Comparison of ENCODE assay signal across 20 cellular contexts in genomic region chr13:33070713-33071112, GRCh38. TPM values are rescaled to one million over a fixed set of nuclear protein-coding genes. Genes with fewer than 3 reads are reported as not detected.
DNase-seq lines count a peak whose midpoint lies in the region; ATAC-seq, FAIRE-seq and TF ChIP-seq lines count a peak whose summit lies in the region.
"Had no signal": no experiment of that assay in that cellular context is flagged by ENCODE, and none has a peak within 500 bp of the region (broad histone marks: within the 10 kb centered on the region; RNA-seq: fewer than 3 reads in every experiment).

No MANE protein-coding gene starts in this region.

- no peaks in the 10 kb centered on the region for H3K9me3 ChIP-seq in IMR-90 (ENCODE audit: control insufficient read depth, insufficient read depth, low read length)
- H3K9me3 ChIP-seq in GM12878 (replicated peaks; ENCODE audit: control insufficient read depth, insufficient read depth, low read length): no peaks in the 10 kb centered on the region
- no peaks in the 10 kb centered on the region for H3K9me3 ChIP-seq in CD4-positive, alpha-beta T cell (ENCODE audit: control insufficient read depth, low read length)

- H3K36me3 ChIP-seq in GM23338 (ENCODE audit: insufficient read depth): no peaks in the 10 kb centered on the region
- no peaks in the 10 kb centered on the region for H3K36me3 ChIP-seq in IMR-90 (ENCODE audit: control insufficient read depth, insufficient read depth, low read length)
- H3K36me3 ChIP-seq in GM12878 (ENCODE audit: control insufficient read depth in 2 of 2, insufficient read depth in 2 of 2, low read length in 1 of 2): no peaks in the 10 kb centered on the region

- no peaks in the 10 kb centered on the region for H3K4me1 ChIP-seq in GM23338 (ENCODE audit: insufficient read depth)
- no peaks in the 10 kb centered on the region for H3K4me1 ChIP-seq in IMR-90 (ENCODE audit: control insufficient read depth, insufficient read depth, low read length)
- no peaks in the 10 kb centered on the region for H3K4me1 ChIP-seq in GM12878 (ENCODE audit: control insufficient read depth, insufficient read depth, low read length)

- H2AFZ ChIP-seq in GM23338 (peak overlapping the region; percentile 67; the same call in 1 of the 2 replicates), IMR-90 (replicated peaks; ENCODE audit: low read length, poor library complexity) (no peak overlapping the region), GM12878 (ENCODE audit: control insufficient read depth, low read depth, low read length) (peak overlapping the region; percentile 14; the same call in 1 of the 2 replicates)

- TF ChIP-seq RAD21 in IMR-90 (IDR thresholded peaks at IDR 0.05; ENCODE audit: low read length) (no peak), GM12878 (IDR thresholded peaks at IDR 0.05; ENCODE audit: insufficient read depth, low read depth, low read length) (no peak)

- H3F3A ChIP-seq in GM23338 (replicated peaks; ENCODE audit: low read depth): no peaks in the 10 kb centered on the region

- no peaks in the 10 kb centered on the region for H3K9me1 ChIP-seq in IMR-90 (ENCODE audit: insufficient read depth, low read length)

- no peak overlapping the region for H3K27ac ChIP-seq in GM23338 (ENCODE audit: low read depth)
- H3K27ac ChIP-seq in IMR-90 (ENCODE audit: insufficient read depth, low read length): no peak overlapping the region
- H3K27ac ChIP-seq in GM12878 (ENCODE audit: control insufficient read depth, insufficient read depth): no peak overlapping the region
- H3K27ac ChIP-seq in CD4-positive, alpha-beta T cell (ENCODE audit: low read depth, low read length): no peak overlapping the region
- H3K27ac ChIP-seq: SK-N-MC had no signal

- TF ChIP-seq CTCF in GM23338 (conservative IDR thresholded peaks at IDR 0.05; ENCODE audit: low read depth in 2 of 2) (no peak), IMR-90 (conservative IDR thresholded peaks at IDR 0.05; ENCODE audit: low read depth, low read length) (no peak), GM12878 (IDR thresholded peaks at IDR 0.05 in 2 of 3, conservative IDR thresholded peaks at IDR 0.05 in 1 of 3; ENCODE audit: control insufficient read depth in 2 of 3, extremely low read depth in 1 of 3, insufficient read depth in 1 of 3, low read depth in 3 of 3, low read length in 3 of 3) (no peak)
- no peak for TF ChIP-seq CTCF in CD4-positive, alpha-beta T cell (IDR thresholded peaks at IDR 0.05)

- no peaks in the 10 kb centered on the region for H3K36me3 Mint-ChIP-seq in GM23338 (ENCODE audit: low read depth)
- H3K36me3 Mint-ChIP-seq in CD4-positive, alpha-beta T cell (ENCODE audit: low read depth): no peaks in the 10 kb centered on the region
- H3K36me3 Mint-ChIP-seq: CD4-positive, CD25-positive, alpha-beta regulatory T cell; IgD-negative memory B cell had no signal

- SMC1A ChIA-PET in GM12878 (lab: Charles Lee; ENCODE audit: uncharacterized antibody, unreplicated experiment): interaction anchor here (0.5 to 1.7 kb wide), 8 partner anchors 36 to 654 kb away, joined by 3 to 6 read pairs (median 4); no protein-coding TSS in a partner anchor

- intact Hi-C loops in IMR-90 (cut with micrococcal nuclease) (no loop called here), GM12878 (cut with micrococcal nuclease; ENCODE audit: unreplicated experiment) (no loop called here)
- intact Hi-C loops in CD4-positive, alpha-beta T cell (cut with DNase I, micrococcal nuclease): no loop called here

- H3K56ac ChIP-seq in IMR-90 (ENCODE audit: extremely low read depth, insufficient read depth, low read length): no peak overlapping the region

- no peak overlapping the region for H2AK5ac ChIP-seq in IMR-90 (ENCODE audit: low read depth, low read length)

- BruUV-seq in IMR-90 (replicated peaks; lab: Mats Ljungman, UMichigan) (no TSS peak), GM12878 (replicated peaks; lab: Mats Ljungman, UMichigan) (no TSS peak)

- DNase-seq in GM23338 (ENCODE audit: low spot score) (no peak), IMR-90 (peak; percentile 19), GM12878 (ENCODE audit: low read depth, low spot score) (no peak), kidney tubule cell (ENCODE audit: low spot score) (peak; percentile 44), cerebellar cortex (ENCODE audit: low spot score) (no peak)
- DNase-seq in NK-92 treated with Interleukin-12 subunit alpha and Interleukin-12 subunit beta, amount 100 ng/mL, for 24 hours (lab: John Stamatoyannopoulos, UW): no peak
- no peak for DNase-seq in CD4-positive, alpha-beta T cell
- DNase-seq: CD4-positive, CD25-positive, alpha-beta regulatory T cell; DND-41; GF-D8; H7; NCI-H187 treated with DMSO at 0.1 percent for 48 hours; NCI-H446; NCI-H748 treated with DMSO at 0.1 percent for 48 hours; Right ventricle myocardium superior had no signal

- FAIRE-seq in GM12878 (lab: Jason Lieb, UNC): no peak
- FAIRE-seq: GM12892 had no signal

- TF ChIP-seq POLR2A in IMR-90 (IDR thresholded peaks at IDR 0.05; ENCODE audit: low read depth, low read length): no peak
- TF ChIP-seq POLR2A in GM12878 (IDR thresholded peaks at IDR 0.05; ENCODE audit: low read depth, low read length): no peak

- TF ChIP-seq EP300 in GM12878 (IDR thresholded peaks at IDR 0.05; ENCODE audit: borderline replicate concordance in 1 of 2, control insufficient read depth in 1 of 2, low read depth in 2 of 2, low read length in 2 of 2): no peak

- H3K79me1 ChIP-seq in IMR-90 (ENCODE audit: low read depth in 1 of 2, low read length in 2 of 2): no peaks in the 10 kb centered on the region

- H3K9me3 Mint-ChIP-seq in GM23338: no peaks in the 10 kb centered on the region; the same call in 2 of the 3 replicates
- no peaks in the 10 kb centered on the region for H3K9me3 Mint-ChIP-seq in CD4-positive, alpha-beta T cell
- H3K9me3 Mint-ChIP-seq: IgD-negative memory B cell had no signal

- H3K4me3 Mint-ChIP-seq in GM23338: no peak overlapping the region
- no peak overlapping the region for H3K4me3 Mint-ChIP-seq in CD4-positive, alpha-beta T cell
- H3K4me3 Mint-ChIP-seq: CD4-positive, CD25-positive, alpha-beta regulatory T cell; IgD-negative memory B cell had no signal

- H3K4ac ChIP-seq in IMR-90 (ENCODE audit: low read depth, low read length): no peak overlapping the region

- H3K4me3 ChIP-seq in GM23338 (no peak overlapping the region), IMR-90 (ENCODE audit: insufficient read depth, low read depth, low read length) (no peak overlapping the region), GM12878 (no peak overlapping the region)
- H3K4me3 ChIP-seq: SK-N-MC had no signal

- ATAC-seq in GM23338 (no peak), IMR-90 (ENCODE audit: low read depth) (no peak), GM12878 (peak; percentile 68), GM19395 (IDR thresholded peaks at IDR 0.05; ENCODE audit: unreplicated experiment) (no peak)
- no peak for ATAC-seq in CD4-positive, alpha-beta T cell (ENCODE audit: poor library complexity)

- WGBS in IMR-90 (ENCODE audit: extremely low coverage in 2 of 2, insufficient read length in 1 of 2), 2 experiments: 83% methylated on average over 1 of the region's 2 CpGs; no CpG with 5 or more reads in 1 of the 2 experiments
- WGBS in GM12878 (ENCODE audit: insufficient coverage, insufficient replicate concordance, low lambda C conversion rate, missing lambda C conversion rate): 38% methylated on average over 2 of the region's 2 CpGs

- H3K14ac ChIP-seq in IMR-90 (replicated peaks; ENCODE audit: low read depth, low read length): no peak overlapping the region

- H4K20me1 ChIP-seq in GM23338 (replicated peaks; ENCODE audit: insufficient read depth) (no peaks in the 10 kb centered on the region; the same call in 1 of the 2 replicates), IMR-90 (ENCODE audit: insufficient read depth, low read length) (no peaks in the 10 kb centered on the region), GM12878 (ENCODE audit: control insufficient read depth, insufficient read depth) (no peaks in the 10 kb centered on the region)

- no peaks in the 10 kb centered on the region for H3K27me3 ChIP-seq in GM23338 (ENCODE audit: insufficient read depth)
- no peaks in the 10 kb centered on the region for H3K27me3 ChIP-seq in IMR-90 (ENCODE audit: control insufficient read depth, insufficient read depth, low read length)
- H3K27me3 ChIP-seq in GM12878 (replicated peaks in 1 of 2; ENCODE audit: control insufficient read depth in 2 of 2, insufficient read depth in 2 of 2, low read length in 1 of 2): no peaks in the 10 kb centered on the region
- no peaks in the 10 kb centered on the region for H3K27me3 ChIP-seq in CD4-positive, alpha-beta T cell (ENCODE audit: control insufficient read depth, insufficient read depth, low read length)

- no peak overlapping the region for H4K5ac ChIP-seq in IMR-90 (ENCODE audit: low read depth, low read length)

- H3K18ac ChIP-seq in IMR-90 (ENCODE audit: low read depth, low read length): no peak overlapping the region

- no peak overlapping the region for H2BK20ac ChIP-seq in IMR-90 (ENCODE audit: low read depth, low read length)

- H2BK5ac ChIP-seq in IMR-90 (ENCODE audit: low read depth, low read length, poor library complexity, severe bottlenecking): no peak overlapping the region

- H3K79me2 ChIP-seq in GM23338 (replicated peaks; ENCODE audit: insufficient read depth): no peaks in the 10 kb centered on the region
- H3K79me2 ChIP-seq in GM12878 (ENCODE audit: control insufficient read depth, insufficient read depth, low read length): no peaks in the 10 kb centered on the region

- no peak overlapping the region for H3K9ac ChIP-seq in IMR-90 (ENCODE audit: low read depth, low read length)
- H3K9ac ChIP-seq in GM12878 (ENCODE audit: control insufficient read depth, insufficient read depth, low read length): no peak overlapping the region

- H2AK9ac ChIP-seq in IMR-90 (replicated peaks; ENCODE audit: low read depth, low read length, poor library complexity): no peak overlapping the region

- H3K4me2 ChIP-seq in GM23338: no peak overlapping the region
- no peak overlapping the region for H3K4me2 ChIP-seq in IMR-90 (ENCODE audit: low read depth, low read length)
- no peak overlapping the region for H3K4me2 ChIP-seq in GM12878 (ENCODE audit: control insufficient read depth, insufficient read depth)

- H3K27me3 Mint-ChIP-seq in GM23338 (ENCODE audit: insufficient read depth, low read depth, poor library complexity): no peaks in the 10 kb centered on the region
- no peaks in the 10 kb centered on the region for H3K27me3 Mint-ChIP-seq in CD4-positive, alpha-beta T cell
- H3K27me3 Mint-ChIP-seq: CD4-positive, CD25-positive, alpha-beta regulatory T cell; IgD-negative memory B cell had no signal

- CTCF ChIA-PET in IMR-90 (lab: Yijun Ruan, JAX) (interaction anchor here (1.0 kb wide), 1 partner anchor 13 kb away, joined by 5 read pairs; no protein-coding TSS in a partner anchor), GM12878 (lab: Yijun Ruan, JAX) (interaction anchor here (1.2 to 1.9 kb wide), 5 partner anchors 37 to 472 kb away, joined by 3 to 6 read pairs (median 4); no protein-coding TSS in a partner anchor)
- CTCF ChIA-PET in CD4-positive, alpha-beta T cell (lab: Charles Lee): interaction anchor here (0.6 kb wide), 1 partner anchor 551 kb away, joined by 4 read pairs; no protein-coding TSS in a partner anchor

- dilution Hi-C loops in IMR-90 (cut with HindIII; ENCODE audit: low sequenced_read_pairs, unreplicated experiment): no loop called here

- no peak overlapping the region for H4K91ac ChIP-seq in IMR-90 (ENCODE audit: insufficient read depth, low read depth, low read length)

- H2BK15ac ChIP-seq in IMR-90 (ENCODE audit: low read depth, low read length): no peak overlapping the region

- H3K4me1 Mint-ChIP-seq in GM23338: peaks cover 14% of the 10 kb centered on the region
- no peaks in the 10 kb centered on the region for H3K4me1 Mint-ChIP-seq in CD4-positive, alpha-beta T cell (ENCODE audit: low read depth)
- H3K4me1 Mint-ChIP-seq: CD4-positive, CD25-positive, alpha-beta regulatory T cell; IgD-negative memory B cell had no signal

- H2BK120ac ChIP-seq in IMR-90 (ENCODE audit: low read depth, low read length): no peak overlapping the region

- RAD21 ChIA-PET in GM12878 (lab: Charles Lee; ENCODE audit: unreplicated experiment): interaction anchor here (0.7 to 1.3 kb wide), 3 partner anchors 36 to 76 kb away, joined by 3 to 4 read pairs (median 3); no protein-coding TSS in a partner anchor

- no peak overlapping the region for H3K23ac ChIP-seq in IMR-90 (ENCODE audit: low read depth, low read length)

- in situ Hi-C loops in IMR-90 (cut with MboI; ENCODE audit: low sequenced_read_pairs) (no loop called here), GM12878 (cut with MboI) (no loop called here)

- 0 out of 2 replicates have a peak, but pooled peaks cover 3% of the 10 kb centered on the region for H3K9me2 ChIP-seq in GM23338 (ENCODE audit: insufficient read depth)

- no peak overlapping the region for H4K8ac ChIP-seq in IMR-90 (ENCODE audit: low read depth in 2 of 2, low read length in 2 of 2)

- H3K27ac Mint-ChIP-seq in GM23338: no peak overlapping the region
- H3K27ac Mint-ChIP-seq in CD4-positive, alpha-beta T cell: no peak overlapping the region
- H3K27ac Mint-ChIP-seq: CD4-positive, CD25-positive, alpha-beta regulatory T cell; IgD-negative memory B cell had no signal

- POLR2A ChIA-PET in IMR-90 (lab: Charles Lee; ENCODE audit: unreplicated experiment): no interaction called here
- POLR2A ChIA-PET in GM12878 (lab: Charles Lee): no interaction called here
- POLR2A ChIA-PET in CD4-positive, alpha-beta T cell (lab: Charles Lee): no interaction called here

RNA-seq across cellular contexts. Expression of gene KL, which starts 54.5 kb away (rescaled TPM):
- 0.03 TPM in 1 of 2 replicates, not detected in the other for total RNA-seq in GM23338 (2014; rRNA removed; shearing (Covaris generic))
- 0.07 TPM in 1 of 2 replicates, not detected in the other for polyA plus RNA-seq in GM23338 (2016; fragmentation: Nextera tagmentation; extraction: Ambion mirVana)
- total RNA-seq in IMR-90 (2012; rRNA removed): not detected in 2 replicates
- not detected in 2 replicates for polyA plus RNA-seq in IMR-90 (2012; rRNA removed)
- polyA plus RNA-seq in IMR-90 (2012; cell fraction: cytosol; rRNA removed): not detected in 2 replicates
- not detected in 2 replicates for polyA plus RNA-seq in IMR-90 (2012; cell fraction: nucleus; rRNA removed; ENCODE audit: low replicate concordance)
- 2.0 and 2.1 TPM in 2 replicates for total RNA-seq in GM12878 (2013; cell fraction: nucleolus; rRNA removed)
- 2.1 TPM in 2 replicates for total RNA-seq in GM12878 (2014; rRNA removed)
- total RNA-seq in GM12878 (2014; rRNA removed; fragmentation: Illumina TruSeq; extraction: Trizol): 1.5 and 1.6 TPM in 2 replicates
- total RNA-seq in GM12878 (2021): 1.6 TPM in 2 replicates
- polyA plus RNA-seq in GM12878 (2011; ENCODE audit: low read depth): 0.28 TPM
- polyA plus RNA-seq in GM12878 (2011; rRNA removed): 0.08 and 0.16 TPM in 2 replicates
- polyA plus RNA-seq in GM12878 (2011; cell fraction: cytosol; rRNA removed): 0.07 and 0.15 TPM in 2 replicates
- polyA plus RNA-seq in GM12878 (2011; cell fraction: nucleus; rRNA removed): 0.16 and 0.21 TPM in 2 replicates
- polyA plus RNA-seq in GM12878 (2012): 0.24 and 0.76 TPM in 2 replicates
- 1.7 and 2.3 TPM in 2 replicates for polyA plus RNA-seq in GM12878 (2014; fragmentation: Illumina TruSeq; extraction: Trizol)
- polyA plus RNA-seq in GM12878 (2014; fragmentation: Nextera tagmentation; extraction: Ambion mirVana): under 1 TPM; 0.57 to 0.60 TPM
- polyA plus RNA-seq in GM12878 (2014; rRNA removed): 1.3 and 1.4 TPM in 2 replicates
- polyA plus RNA-seq in GM12878 (2016; fragmentation: Nextera tagmentation; extraction: Ambion mirVana): 1 to 10 TPM in 1 of 2 experiments, under 1 TPM in 1; 0.96 to 1.8 TPM
- 0.15 and 0.31 TPM in 2 replicates for polyA minus RNA-seq in GM12878 (2011; rRNA and poly(A)+ RNA removed)
- not detected in 2 replicates for polyA minus RNA-seq in GM12878 (2011; cell fraction: cytosol; rRNA and poly(A)+ RNA removed)
- polyA minus RNA-seq in GM12878 (2011; cell fraction: nucleus; rRNA and poly(A)+ RNA removed): 0.12 and 0.19 TPM in 2 replicates
- not detected for total RNA-seq in CD4-positive, alpha-beta T cell
- total RNA-seq: CD4-positive, CD25-positive, alpha-beta regulatory T cell; H7; LHCN-M2 had no signal
- polyA plus RNA-seq: CD4-positive, CD25-positive, alpha-beta regulatory T cell; IgD-negative memory B cell had no signal

Comparison
In these comparisons a context has a peak if more than half of its experiments do, and no peak if none do; other contexts are left out.
1. DNase-seq: peak in IMR-90 (single experiment) and kidney tubule cell (single experiment); none in GM23338 (single experiment), GM12878 (single experiment), NK-92 treated with Interleukin-12 subunit alpha and Interleukin-12 subunit beta, amount 100 ng/mL, for 24 hours (single experiment), CD4-positive, alpha-beta T cell (0 of 10) and cerebellar cortex (single experiment).